In the genomic region with DNA sequence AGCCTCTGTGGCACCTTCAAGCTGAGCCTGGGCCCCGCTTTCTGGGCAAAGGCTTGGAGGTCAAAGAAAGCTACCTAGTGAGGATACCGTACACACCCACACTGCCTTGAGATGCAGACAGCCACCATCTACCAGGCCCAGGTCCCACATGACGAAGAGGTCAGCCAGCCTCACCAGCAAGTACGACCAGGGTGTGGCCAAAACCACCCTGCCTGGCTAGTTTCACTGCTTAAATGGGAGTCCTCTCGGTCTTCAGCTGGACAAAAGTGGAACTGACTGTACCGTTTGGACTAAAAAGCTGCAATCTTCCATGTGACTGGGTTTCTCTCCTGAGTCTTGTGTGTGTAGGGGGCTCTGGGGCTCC, we compare ENCODE assay signal across 9 cellular contexts. TPM values are rescaled to one million over a fixed set of nuclear protein-coding genes. Genes with fewer than 3 reads are reported as not detected.
DNase-seq lines count a peak whose midpoint lies in the region; ATAC-seq and TF ChIP-seq lines count a peak whose summit lies in the region.
"Had no signal": no experiment of that assay in that cellular context is flagged by ENCODE, and none has a peak within 500 bp of the region (broad histone marks: within the 10 kb centered on the region; RNA-seq: fewer than 3 reads in every experiment).

No MANE protein-coding gene starts in this region.

- H3K4me3 ChIP-seq in mesenchymal stem cell (ENCODE audit: insufficient read depth in 1 of 2, low read depth in 1 of 2, low read length in 2 of 2), result no peak overlapping the region
- no peak overlapping the region for H3K4me3 ChIP-seq in upper lobe of left lung

- peak overlapping the region; percentile 1 to 81 for H3K18ac ChIP-seq in mesenchymal stem cell (ENCODE audit: low read depth in 1 of 2, low read length in 2 of 2)

- peaks cover 41% of the 10 kb centered on the region for H3K4me1 ChIP-seq in mesenchymal stem cell (ENCODE audit: control insufficient read depth, insufficient read depth, low read depth, low read length)
- H3K4me1 ChIP-seq in upper lobe of left lung, result peaks cover 10 to 30% (median 20%) of the 10 kb centered on the region in 4 donors

- peak overlapping the region; percentile 69 for H3K27ac ChIP-seq in epithelial cell of prostate
- H3K27ac ChIP-seq in mesenchymal stem cell (ENCODE audit: low read length, poor library complexity, severe bottlenecking), result peak overlapping the region; percentile 52
- H3K27ac ChIP-seq in upper lobe of left lung, result peak overlapping the region; percentile 12 to 72 (median 44)

- no peaks in the 10 kb centered on the region for H3K27me3 ChIP-seq in mesenchymal stem cell (ENCODE audit: control insufficient read depth in 1 of 2, insufficient read depth in 1 of 2, low read length in 2 of 2)
- H3K27me3 ChIP-seq in upper lobe of left lung, result no peaks in the 10 kb centered on the region

- H3K23ac ChIP-seq in mesenchymal stem cell (ENCODE audit: low read length in 2 of 2), result peak overlapping the region in 1 of 2 experiments; percentile 20

- no peak for TF ChIP-seq POLR2A in upper lobe of left lung (IDR thresholded peaks at IDR 0.05)

- POLR2A ChIA-PET in activated CD4-positive, alpha-beta memory T cell treated with anti-CD3 and anti-CD28 coated beads, Interleukin-2, amount 10 ng/mL, durations not matched to agents 7 days and 5 days (lab: Charles Lee), result interaction anchor here (1.4 to 1.7 kb wide), 3 partner anchors 12 to 20 kb away, joined by 5 to 6 read pairs (median 6); no protein-coding TSS in a partner anchor

- H2BK12ac ChIP-seq in mesenchymal stem cell (ENCODE audit: low read length in 2 of 2), result peak overlapping the region in 1 of 2 experiments; percentile 89

- H2BK120ac ChIP-seq in mesenchymal stem cell (ENCODE audit: low read depth, low read length), result peak overlapping the region; percentile 61

- H2AFZ ChIP-seq in mesenchymal stem cell (ENCODE audit: low read depth, low read length), result peak overlapping the region; percentile 1

- peak overlapping the region in 1 of 2 experiments; percentile 77 for H3K4ac ChIP-seq in mesenchymal stem cell (ENCODE audit: low read depth in 1 of 2, low read length in 2 of 2)

- no peaks in the 10 kb centered on the region for H3K27me3 Mint-ChIP-seq in IgD-negative memory B cell
- no peaks in the 10 kb centered on the region for H3K27me3 Mint-ChIP-seq in activated CD4-positive, alpha-beta memory T cell treated with anti-CD3 and anti-CD28 coated beads, Interleukin-2, amount 10 ng/mL, durations not matched to agents 7 days and 5 days

- no peak overlapping the region for H3K4me2 ChIP-seq in mesenchymal stem cell (ENCODE audit: low read length, poor library complexity, severe bottlenecking)

- peak overlapping the region; percentile 88 for H2BK15ac ChIP-seq in mesenchymal stem cell (ENCODE audit: low read depth, poor library complexity, severe bottlenecking)

- H2BK5ac ChIP-seq in mesenchymal stem cell (ENCODE audit: low read depth, low read length, poor library complexity, severe bottlenecking), result no peak overlapping the region

- H3K79me1 ChIP-seq in mesenchymal stem cell (replicated peaks; ENCODE audit: low read length, poor library complexity, severe bottlenecking), result peaks cover 4% of the 10 kb centered on the region

- H3K4me1 Mint-ChIP-seq in IgD-negative memory B cell, result peaks cover 0 to 4% (median 1%) of the 10 kb centered on the region in 3 donors
- H3K4me1 Mint-ChIP-seq in activated CD4-positive, alpha-beta memory T cell treated with anti-CD3 and anti-CD28 coated beads, Interleukin-2, amount 10 ng/mL, durations not matched to agents 7 days and 5 days, result peaks cover 4% of the 10 kb centered on the region

- H3K4me3 Mint-ChIP-seq in IgD-negative memory B cell, result no peak overlapping the region
- H3K4me3 Mint-ChIP-seq in activated CD4-positive, alpha-beta memory T cell treated with anti-CD3 and anti-CD28 coated beads, Interleukin-2, amount 10 ng/mL, durations not matched to agents 7 days and 5 days, result no peak overlapping the region

- TF ChIP-seq EP300 in upper lobe of left lung (IDR thresholded peaks at IDR 0.05), result no peak

- H3K14ac ChIP-seq in mesenchymal stem cell (ENCODE audit: low read length in 2 of 2), result peak overlapping the region in 1 of 2 experiments; percentile 19

- H3K36me3 ChIP-seq in mesenchymal stem cell (ENCODE audit: control insufficient read depth in 1 of 2, insufficient read depth in 2 of 2, low read depth in 1 of 2, low read length in 2 of 2) (peaks cover 8 to 38% of the 10 kb centered on the region in 2 experiments), upper lobe of left lung (peaks cover 4 to 59% (median 36%) of the 10 kb centered on the region in 4 donors)

- CTCF ChIA-PET in activated CD4-positive, alpha-beta memory T cell treated with anti-CD3 and anti-CD28 coated beads, Interleukin-2, amount 10 ng/mL, durations not matched to agents 7 days and 5 days (lab: Charles Lee), result interaction anchor here (1.3 kb wide), 1 partner anchor 9 kb away, joined by 5 read pairs; no protein-coding TSS in a partner anchor

- H2AK5ac ChIP-seq in mesenchymal stem cell (ENCODE audit: low read length, severe bottlenecking), result peak overlapping the region; percentile 76

- peak overlapping the region in 2 of 3 donors; percentile 31 to 87 for H3K27ac Mint-ChIP-seq in IgD-negative memory B cell
- no peak overlapping the region for H3K27ac Mint-ChIP-seq in activated CD4-positive, alpha-beta memory T cell treated with anti-CD3 and anti-CD28 coated beads, Interleukin-2, amount 10 ng/mL, durations not matched to agents 7 days and 5 days

- H3K36me3 Mint-ChIP-seq in IgD-negative memory B cell, result peaks cover 6% of the 10 kb centered on the region
- H3K36me3 Mint-ChIP-seq in activated CD4-positive, alpha-beta memory T cell treated with anti-CD3 and anti-CD28 coated beads, Interleukin-2, amount 10 ng/mL, durations not matched to agents 7 days and 5 days (ENCODE audit: low read depth), result peaks cover 39% of the 10 kb centered on the region

- peak overlapping the region; percentile 71 for H3K9ac ChIP-seq in mesenchymal stem cell (ENCODE audit: low read length)

- peak; percentile 36 for DNase-seq in epithelial cell of prostate (ENCODE audit: low read depth, low spot score)
- no peak for DNase-seq in mesenchymal stem cell
- DNase-seq in upper lobe of left lung, result peak in 1 of 2 donors; percentile 61
- DNase-seq in NCI-H1694 treated with DMSO at 0.1 percent for 48 hours (lab: John Stamatoyannopoulos, UW), result no peak
- no peak for DNase-seq in NCI-H2227 (lab: John Stamatoyannopoulos, UW; ENCODE audit: unreplicated experiment)
- no peak for DNase-seq in activated CD4-positive, alpha-beta memory T cell treated with anti-CD3 and anti-CD28 coated beads, Interleukin-2, amount 10 ng/mL, durations not matched to agents 7 days and 5 days
- DNase-seq: anterior cingulate cortex had no signal

- H4K91ac ChIP-seq in mesenchymal stem cell (ENCODE audit: low read length), result peak overlapping the region; percentile 8

- H3K9me3 ChIP-seq in mesenchymal stem cell (ENCODE audit: control insufficient read depth, low read length) (no peaks in the 10 kb centered on the region), upper lobe of left lung (no peaks in the 10 kb centered on the region)

- H3K9me3 Mint-ChIP-seq in IgD-negative memory B cell, result no peaks in the 10 kb centered on the region
- no peaks in the 10 kb centered on the region for H3K9me3 Mint-ChIP-seq in activated CD4-positive, alpha-beta memory T cell treated with anti-CD3 and anti-CD28 coated beads, Interleukin-2, amount 10 ng/mL, durations not matched to agents 7 days and 5 days

- TF ChIP-seq CTCF in upper lobe of left lung (IDR thresholded peaks at IDR 0.05), result no peak

- 63% methylated on average over 6 of the region's 6 CpGs for WGBS in mesenchymal stem cell
- 67 to 76% methylated on average over 6 of the region's 6 CpGs for WGBS in upper lobe of left lung, 2 donors

- H4K8ac ChIP-seq in mesenchymal stem cell (ENCODE audit: low read length), result peak overlapping the region; percentile 82

- ATAC-seq in upper lobe of left lung (ENCODE audit: low FRiP score in 2 of 2) (peak in 1 of 2 donors; percentile 58), GM21717 (IDR thresholded peaks at IDR 0.05; ENCODE audit: unreplicated experiment) (no peak)

RNA-seq across cellular contexts. Expression of gene VASN, which starts 21.6 kb away (rescaled TPM):
- 0.45 TPM for polyA plus RNA-seq in IgD-negative memory B cell
- polyA plus RNA-seq in mesenchymal stem cell (2013, experiment 1 of 2), result 127 TPM
- 127 TPM for polyA plus RNA-seq in mesenchymal stem cell (2013, experiment 2 of 2)
- total RNA-seq in upper lobe of left lung, result 10 to 100 TPM; 11.4 to 40.6 (median 30.2) TPM
- total RNA-seq in activated CD4-positive, alpha-beta memory T cell treated with anti-CD3 and anti-CD28 coated beads, Interleukin-2, amount 10 ng/mL, durations not matched to agents 7 days and 5 days, result under 1 TPM in 1 of 2 experiments, not detected in 1; 0.08 TPM

RNA-seq across cellular contexts. Expression of gene CORO7, which starts 23.2 kb away (rescaled TPM):
- 108 TPM for polyA plus RNA-seq in IgD-negative memory B cell
- 25.5 TPM for polyA plus RNA-seq in mesenchymal stem cell (2013, experiment 1 of 2)
- 22.1 TPM for polyA plus RNA-seq in mesenchymal stem cell (2013, experiment 2 of 2)
- 100 to 1,000 TPM in 2 of 6 donors, 10 to 100 TPM in 4; 42.9 to 235 (median 69.0) TPM for total RNA-seq in upper lobe of left lung
- 100 to 1,000 TPM; 244 to 245 TPM for total RNA-seq in activated CD4-positive, alpha-beta memory T cell treated with anti-CD3 and anti-CD28 coated beads, Interleukin-2, amount 10 ng/mL, durations not matched to agents 7 days and 5 days

RNA-seq across cellular contexts. Expression of gene DNAJA3, which starts 32.4 kb away (rescaled TPM):
- polyA plus RNA-seq in IgD-negative memory B cell, result 42.7 TPM
- 27.3 TPM for polyA plus RNA-seq in mesenchymal stem cell (2013, experiment 1 of 2)
- polyA plus RNA-seq in mesenchymal stem cell (2013, experiment 2 of 2), result 27.3 TPM
- 10 to 100 TPM; 31.2 to 61.8 (median 36.6) TPM for total RNA-seq in upper lobe of left lung
- total RNA-seq in activated CD4-positive, alpha-beta memory T cell treated with anti-CD3 and anti-CD28 coated beads, Interleukin-2, amount 10 ng/mL, durations not matched to agents 7 days and 5 days, result 10 to 100 TPM; 39.5 to 41.1 TPM

RNA-seq across cellular contexts. Expression of gene PAM16, which starts 42.1 kb away (rescaled TPM):
- 40.4 TPM for polyA plus RNA-seq in IgD-negative memory B cell
- 39.3 TPM for polyA plus RNA-seq in mesenchymal stem cell (2013, experiment 1 of 2)
- 43.3 TPM for polyA plus RNA-seq in mesenchymal stem cell (2013, experiment 2 of 2)
- total RNA-seq in upper lobe of left lung, result 10 to 100 TPM; 45.5 to 71.8 (median 62.6) TPM
- total RNA-seq in activated CD4-positive, alpha-beta memory T cell treated with anti-CD3 and anti-CD28 coated beads, Interleukin-2, amount 10 ng/mL, durations not matched to agents 7 days and 5 days, result 10 to 100 TPM; 29.7 to 33.9 TPM

Comparison
In these comparisons a context has a peak if more than half of its experiments do, and no peak if none do; other contexts are left out.
1. RNA of gene VASN, which starts 21.6 kb away (total RNA-seq): 11.4 to 40.6 TPM in upper lobe of left lung; 0.08 TPM in activated CD4-positive, alpha-beta memory T cell treated with anti-CD3 and anti-CD28 coated beads, Interleukin-2, amount 10 ng/mL, durations not matched to agents 7 days and 5 days; every median in the first group is over 10 times any median in the second.
2. Peak in every context shown above with its lines, with median percentiles within 50 percentile points of each other: H3K27ac ChIP-seq.